In the genomic region with DNA sequence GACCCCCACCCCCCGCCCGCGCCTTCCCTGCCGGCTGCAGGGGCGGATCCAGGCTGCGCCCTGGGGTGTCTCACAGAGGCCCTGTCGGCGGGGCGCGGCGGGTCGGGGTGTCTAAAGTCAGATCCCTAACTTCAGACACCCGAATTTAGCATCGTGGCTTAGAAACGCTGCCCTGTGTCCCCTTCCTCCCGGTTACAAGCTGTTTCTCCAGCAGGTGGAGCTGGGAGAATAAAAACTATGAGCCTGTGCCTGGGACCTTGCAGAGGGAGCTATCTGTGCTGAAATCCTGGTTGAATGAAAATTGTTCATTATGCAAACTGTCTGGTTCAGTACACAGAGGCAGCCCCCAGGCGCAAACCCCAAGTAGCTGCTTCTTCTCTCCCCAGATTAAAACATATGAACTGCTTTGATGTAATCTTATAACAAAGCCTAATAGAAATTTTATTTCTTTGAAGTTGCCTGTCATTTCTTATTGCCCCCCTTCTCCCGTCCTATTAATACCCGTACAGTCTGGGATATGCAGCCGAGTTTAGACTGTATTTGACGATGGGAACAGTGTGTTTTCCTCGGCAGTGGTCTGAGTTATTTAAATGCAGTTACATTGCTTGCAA, we compare ENCODE assay signal across 1 cellular context.
TF ChIP-seq lines count a peak whose summit lies in the region.

No MANE protein-coding gene starts in this region.

TF ChIP-seq in H1, 55 proteins besides CTCF, POLR2A, EP300 and RAD21:
- peak; percentile 19; the same call in 1 of the 2 replicates for TF ChIP-seq ZNF274 (IDR thresholded peaks at IDR 0.05; ENCODE audit: borderline replicate concordance, extremely low read depth, low read length)
- TF ChIP-seq RFX5 (IDR thresholded peaks at IDR 0.05; ENCODE audit: borderline replicate concordance, low read depth, low read length) = no peak
- no peak for TF ChIP-seq SP4 (IDR thresholded peaks at IDR 0.05; ENCODE audit: low read length)
- TF ChIP-seq CEBPB (IDR thresholded peaks at IDR 0.05; ENCODE audit: low read depth, low read length) = no peak
- TF ChIP-seq KDM1A (IDR thresholded peaks at IDR 0.05; ENCODE audit: borderline replicate concordance, low read length) = peak; percentile 39; the same call in 1 of the 2 replicates
- 0 out of 4 replicates have a peak, but pooled peaks of 1 of the 2 experiments have one; percentile 44 for TF ChIP-seq SIN3A (conservative IDR thresholded peaks at IDR 0.05 in 1 of 2, IDR thresholded peaks at IDR 0.05 in 1 of 2; ENCODE audit: low read depth in 1 of 2, low read length in 2 of 2)
- TF ChIP-seq CBX8 (IDR thresholded peaks at IDR 0.05; ENCODE audit: borderline replicate concordance, low read depth, low read length) = no peak
- 0 out of 2 replicates have a peak, but pooled peaks have one; percentile 4 for TF ChIP-seq RXRA (IDR thresholded peaks at IDR 0.05; ENCODE audit: insufficient read depth, low read depth, low read length)
- TF ChIP-seq HDAC2 (IDR thresholded peaks at IDR 0.05; ENCODE audit: borderline replicate concordance in 1 of 2, low read depth in 2 of 2, low read length in 2 of 2) = 0 out of 4 replicates have a peak, but pooled peaks of 1 of the 2 experiments have one; percentile 44
- no peak for TF ChIP-seq CREB1 (IDR thresholded peaks at IDR 0.05)
- peak; percentile 42; the same call in 1 of the 2 replicates for TF ChIP-seq SP1 (IDR thresholded peaks at IDR 0.05; ENCODE audit: low read depth, low read length)
- peak; percentile 78; the same call in 1 of the 2 replicates for TF ChIP-seq TCF12 (IDR thresholded peaks at IDR 0.05; ENCODE audit: low read depth, low read length)
- TF ChIP-seq POLR2AphosphoS5 (IDR thresholded peaks at IDR 0.05; ENCODE audit: low read depth, low read length) = peak; percentile 93
- TF ChIP-seq GTF2F1 (IDR thresholded peaks at IDR 0.05; ENCODE audit: borderline replicate concordance, low read depth, low read length) = no peak
